1 cellular context compared by ENCODE assay signal in the genomic region with DNA sequence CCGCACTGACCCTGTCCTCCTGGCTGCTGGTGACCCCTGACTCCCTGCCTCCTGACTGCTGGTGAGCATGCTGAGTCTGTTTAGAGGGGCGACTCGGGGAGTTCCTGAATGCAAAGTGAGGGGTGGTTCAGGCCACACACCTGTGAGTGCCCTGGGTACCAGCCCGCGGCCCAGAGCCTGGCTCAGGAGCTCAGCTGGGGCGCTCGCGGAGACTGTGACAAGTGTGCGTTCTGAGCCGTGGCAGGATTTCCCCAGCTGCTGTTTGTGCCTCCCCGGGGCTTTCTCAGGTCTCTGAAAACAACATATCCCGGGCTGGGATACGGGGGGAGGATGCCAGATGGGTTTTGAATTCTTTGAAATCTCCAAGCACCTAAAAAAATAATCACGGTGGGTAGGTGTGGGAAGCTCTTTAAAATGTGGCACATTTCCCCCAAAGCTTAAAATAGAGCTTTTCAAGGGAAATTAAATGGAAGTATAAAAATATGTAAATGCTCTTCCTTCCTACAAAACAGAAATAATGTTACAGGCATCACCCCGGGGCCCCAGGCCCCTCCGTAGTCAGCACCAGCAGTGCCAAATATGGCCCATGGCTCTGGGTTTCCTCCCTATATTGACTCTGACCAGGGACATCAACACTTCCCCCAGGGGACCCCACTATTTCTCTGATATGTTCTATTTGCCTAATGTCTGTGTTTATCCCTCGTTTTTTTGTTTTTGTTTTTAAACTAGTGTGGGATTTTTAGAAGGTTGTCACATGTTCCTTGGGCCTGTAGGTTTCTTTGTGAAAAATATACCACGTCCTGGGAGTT.
TF ChIP-seq lines count a peak whose summit lies in the region.

No MANE protein-coding gene starts in this region.

TF ChIP-seq in GM12878, 131 proteins besides CTCF, POLR2A, EP300 and RAD21 (continued from another document and continues in another):
- TF ChIP-seq E4F1 (IDR thresholded peaks at IDR 0.05; ENCODE audit: borderline replicate concordance, partially characterized antibody), result no peak
- TF ChIP-seq SMARCA5 (IDR thresholded peaks at IDR 0.05), result no peak
- no peak; the same call in 1 of the 2 replicates for TF ChIP-seq TCF12 (IDR thresholded peaks at IDR 0.05; ENCODE audit: low read depth, low read length)
- TF ChIP-seq RELB (IDR thresholded peaks at IDR 0.05; ENCODE audit: low read depth), result peak; percentile 85
- TF ChIP-seq, protein P1, sequence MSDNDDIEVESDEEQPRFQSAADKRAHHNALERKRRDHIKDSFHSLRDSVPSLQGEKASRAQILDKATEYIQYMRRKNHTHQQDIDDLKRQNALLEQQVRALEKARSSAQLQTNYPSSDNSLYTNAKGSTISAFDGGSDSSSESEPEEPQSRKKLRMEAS (IDR thresholded peaks at IDR 0.05; ENCODE audit: low read depth, low read length), result no peak
- no peak for TF ChIP-seq HDAC6 (IDR thresholded peaks at IDR 0.05; ENCODE audit: unreplicated experiment)
- no peak for TF ChIP-seq JUNB (IDR thresholded peaks at IDR 0.05)
- no peak for TF ChIP-seq POU2F2 (IDR thresholded peaks at IDR 0.05; ENCODE audit: borderline replicate concordance, low read depth, low read length)
- 0 out of 2 replicates have a peak, but pooled peaks have one; percentile 12 for TF ChIP-seq MTA2 (IDR thresholded peaks at IDR 0.05; ENCODE audit: low read depth)
- peak; percentile 71; the same call in 1 of the 2 replicates for TF ChIP-seq FOXK2 (IDR thresholded peaks at IDR 0.05)
- no peak for TF ChIP-seq MLLT1 (IDR thresholded peaks at IDR 0.05)
- TF ChIP-seq ASH2L (IDR thresholded peaks at IDR 0.05; ENCODE audit: borderline replicate concordance, low read depth), result no peak
- TF ChIP-seq NR2C1 (IDR thresholded peaks at IDR 0.05), result no peak
- no peak for TF ChIP-seq RB1 (IDR thresholded peaks at IDR 0.05; ENCODE audit: borderline replicate concordance)
- peak; percentile 72 to 96 for TF ChIP-seq SRF (IDR thresholded peaks at IDR 0.05; ENCODE audit: low read depth in 2 of 2, low read length in 2 of 2)
- 0 out of 2 replicates have a peak, but pooled peaks have one; percentile 46 for TF ChIP-seq IKZF1 (conservative IDR thresholded peaks at IDR 0.05)
- TF ChIP-seq SREBF1 (IDR thresholded peaks at IDR 0.05; ENCODE audit: low read length), result no peak
- no peak for TF ChIP-seq ATF3 (IDR thresholded peaks at IDR 0.05; ENCODE audit: borderline replicate concordance, extremely low read depth, low read depth, low read length)
- TF ChIP-seq WRNIP1 (IDR thresholded peaks at IDR 0.05; ENCODE audit: borderline replicate concordance, low read depth, low read length), result no peak
- no peak for TF ChIP-seq CBX5 (IDR thresholded peaks at IDR 0.05; ENCODE audit: low read depth)
- TF ChIP-seq RCOR1 (conservative IDR thresholded peaks at IDR 0.05; ENCODE audit: low read depth, low read length), result no peak
- TF ChIP-seq LARP7 (IDR thresholded peaks at IDR 0.05), result no peak
- TF ChIP-seq NR2C2 (IDR thresholded peaks at IDR 0.05; ENCODE audit: borderline replicate concordance, control insufficient read depth, insufficient read length, low read depth), result no peak
- TF ChIP-seq EED (IDR thresholded peaks at IDR 0.05; ENCODE audit: low read depth), result peak; percentile 63; the same call in 1 of the 2 replicates
- TF ChIP-seq BRCA1 (IDR thresholded peaks at IDR 0.05; ENCODE audit: low read depth, low read length), result no peak
- TF ChIP-seq BHLHE40 (IDR thresholded peaks at IDR 0.05; ENCODE audit: borderline replicate concordance in 1 of 2, low read depth in 2 of 2, low read length in 1 of 2), result peak in 1 of 2 experiments; percentile 44; a peak in 1 of 4 replicates
- no peak for TF ChIP-seq YBX1 (IDR thresholded peaks at IDR 0.05)
- TF ChIP-seq, protein P2, sequence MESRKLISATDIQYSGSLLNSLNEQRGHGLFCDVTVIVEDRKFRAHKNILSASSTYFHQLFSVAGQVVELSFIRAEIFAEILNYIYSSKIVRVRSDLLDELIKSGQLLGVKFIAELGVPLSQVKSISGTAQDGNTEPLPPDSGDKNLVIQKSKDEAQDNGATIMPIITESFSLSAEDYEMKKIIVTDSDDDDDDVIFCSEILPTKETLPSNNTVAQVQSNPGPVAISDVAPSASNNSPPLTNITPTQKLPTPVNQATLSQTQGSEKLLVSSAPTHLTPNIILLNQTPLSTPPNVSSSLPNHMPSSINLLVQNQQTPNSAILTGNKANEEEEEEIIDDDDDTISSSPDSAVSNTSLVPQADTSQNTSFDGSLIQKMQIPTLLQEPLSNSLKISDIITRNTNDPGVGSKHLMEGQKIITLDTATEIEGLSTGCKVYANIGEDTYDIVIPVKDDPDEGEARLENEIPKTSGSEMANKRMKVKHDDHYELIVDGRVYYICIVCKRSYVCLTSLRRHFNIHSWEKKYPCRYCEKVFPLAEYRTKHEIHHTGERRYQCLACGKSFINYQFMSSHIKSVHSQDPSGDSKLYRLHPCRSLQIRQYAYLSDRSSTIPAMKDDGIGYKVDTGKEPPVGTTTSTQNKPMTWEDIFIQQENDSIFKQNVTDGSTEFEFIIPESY (IDR thresholded peaks at IDR 0.05), result no peak
- TF ChIP-seq SMAD5 (IDR thresholded peaks at IDR 0.05; ENCODE audit: low read depth), result no peak
- TF ChIP-seq, protein P3, sequence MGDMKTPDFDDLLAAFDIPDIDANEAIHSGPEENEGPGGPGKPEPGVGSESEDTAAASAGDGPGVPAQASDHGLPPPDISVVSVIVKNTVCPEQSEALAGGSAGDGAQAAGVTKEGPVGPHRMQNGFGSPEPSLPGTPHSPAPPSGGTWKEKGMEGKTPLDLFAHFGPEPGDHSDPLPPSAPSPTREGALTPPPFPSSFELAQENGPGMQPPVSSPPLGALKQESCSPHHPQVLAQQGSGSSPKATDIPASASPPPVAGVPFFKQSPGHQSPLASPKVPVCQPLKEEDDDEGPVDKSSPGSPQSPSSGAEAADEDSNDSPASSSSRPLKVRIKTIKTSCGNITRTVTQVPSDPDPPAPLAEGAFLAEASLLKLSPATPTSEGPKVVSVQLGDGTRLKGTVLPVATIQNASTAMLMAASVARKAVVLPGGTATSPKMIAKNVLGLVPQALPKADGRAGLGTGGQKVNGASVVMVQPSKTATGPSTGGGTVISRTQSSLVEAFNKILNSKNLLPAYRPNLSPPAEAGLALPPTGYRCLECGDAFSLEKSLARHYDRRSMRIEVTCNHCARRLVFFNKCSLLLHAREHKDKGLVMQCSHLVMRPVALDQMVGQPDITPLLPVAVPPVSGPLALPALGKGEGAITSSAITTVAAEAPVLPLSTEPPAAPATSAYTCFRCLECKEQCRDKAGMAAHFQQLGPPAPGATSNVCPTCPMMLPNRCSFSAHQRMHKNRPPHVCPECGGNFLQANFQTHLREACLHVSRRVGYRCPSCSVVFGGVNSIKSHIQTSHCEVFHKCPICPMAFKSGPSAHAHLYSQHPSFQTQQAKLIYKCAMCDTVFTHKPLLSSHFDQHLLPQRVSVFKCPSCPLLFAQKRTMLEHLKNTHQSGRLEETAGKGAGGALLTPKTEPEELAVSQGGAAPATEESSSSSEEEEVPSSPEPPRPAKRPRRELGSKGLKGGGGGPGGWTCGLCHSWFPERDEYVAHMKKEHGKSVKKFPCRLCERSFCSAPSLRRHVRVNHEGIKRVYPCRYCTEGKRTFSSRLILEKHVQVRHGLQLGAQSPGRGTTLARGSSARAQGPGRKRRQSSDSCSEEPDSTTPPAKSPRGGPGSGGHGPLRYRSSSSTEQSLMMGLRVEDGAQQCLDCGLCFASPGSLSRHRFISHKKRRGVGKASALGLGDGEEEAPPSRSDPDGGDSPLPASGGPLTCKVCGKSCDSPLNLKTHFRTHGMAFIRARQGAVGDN (IDR thresholded peaks at IDR 0.05), result peak; percentile 58; the same call in 1 of the 2 replicates
- TF ChIP-seq EZH2 (IDR thresholded peaks at IDR 0.05; ENCODE audit: borderline replicate concordance, control insufficient read depth, low read depth, low read length), result no peak
- no peak for TF ChIP-seq CHD2 (IDR thresholded peaks at IDR 0.05; ENCODE audit: borderline replicate concordance, low read depth, low read length)
- no peak for TF ChIP-seq ZNF274 (IDR thresholded peaks at IDR 0.05; ENCODE audit: insufficient read depth, insufficient read length)
- TF ChIP-seq ZNF217 (IDR thresholded peaks at IDR 0.05), result no peak
- TF ChIP-seq, protein P4, sequence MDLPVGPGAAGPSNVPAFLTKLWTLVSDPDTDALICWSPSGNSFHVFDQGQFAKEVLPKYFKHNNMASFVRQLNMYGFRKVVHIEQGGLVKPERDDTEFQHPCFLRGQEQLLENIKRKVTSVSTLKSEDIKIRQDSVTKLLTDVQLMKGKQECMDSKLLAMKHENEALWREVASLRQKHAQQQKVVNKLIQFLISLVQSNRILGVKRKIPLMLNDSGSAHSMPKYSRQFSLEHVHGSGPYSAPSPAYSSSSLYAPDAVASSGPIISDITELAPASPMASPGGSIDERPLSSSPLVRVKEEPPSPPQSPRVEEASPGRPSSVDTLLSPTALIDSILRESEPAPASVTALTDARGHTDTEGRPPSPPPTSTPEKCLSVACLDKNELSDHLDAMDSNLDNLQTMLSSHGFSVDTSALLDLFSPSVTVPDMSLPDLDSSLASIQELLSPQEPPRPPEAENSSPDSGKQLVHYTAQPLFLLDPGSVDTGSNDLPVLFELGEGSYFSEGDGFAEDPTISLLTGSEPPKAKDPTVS (IDR thresholded peaks at IDR 0.05; ENCODE audit: low read depth, low read length), result no peak
- TF ChIP-seq BACH1 (IDR thresholded peaks at IDR 0.05; ENCODE audit: borderline replicate concordance), result no peak
- no peak for TF ChIP-seq SIX5 (IDR thresholded peaks at IDR 0.05; ENCODE audit: low read depth, low read length, severe bottlenecking)
- TF ChIP-seq NBN (IDR thresholded peaks at IDR 0.05), result no peak
- TF ChIP-seq IRF4 (IDR thresholded peaks at IDR 0.05; ENCODE audit: low read depth, low read length), result no peak
- peak; percentile 86 for TF ChIP-seq MEF2B (IDR thresholded peaks at IDR 0.05; ENCODE audit: partially characterized antibody, poor library complexity, severe bottlenecking)
- no peak; the same call in 1 of the 2 replicates for TF ChIP-seq RUNX3 (IDR thresholded peaks at IDR 0.05; ENCODE audit: low read length)
- TF ChIP-seq, protein P5, sequence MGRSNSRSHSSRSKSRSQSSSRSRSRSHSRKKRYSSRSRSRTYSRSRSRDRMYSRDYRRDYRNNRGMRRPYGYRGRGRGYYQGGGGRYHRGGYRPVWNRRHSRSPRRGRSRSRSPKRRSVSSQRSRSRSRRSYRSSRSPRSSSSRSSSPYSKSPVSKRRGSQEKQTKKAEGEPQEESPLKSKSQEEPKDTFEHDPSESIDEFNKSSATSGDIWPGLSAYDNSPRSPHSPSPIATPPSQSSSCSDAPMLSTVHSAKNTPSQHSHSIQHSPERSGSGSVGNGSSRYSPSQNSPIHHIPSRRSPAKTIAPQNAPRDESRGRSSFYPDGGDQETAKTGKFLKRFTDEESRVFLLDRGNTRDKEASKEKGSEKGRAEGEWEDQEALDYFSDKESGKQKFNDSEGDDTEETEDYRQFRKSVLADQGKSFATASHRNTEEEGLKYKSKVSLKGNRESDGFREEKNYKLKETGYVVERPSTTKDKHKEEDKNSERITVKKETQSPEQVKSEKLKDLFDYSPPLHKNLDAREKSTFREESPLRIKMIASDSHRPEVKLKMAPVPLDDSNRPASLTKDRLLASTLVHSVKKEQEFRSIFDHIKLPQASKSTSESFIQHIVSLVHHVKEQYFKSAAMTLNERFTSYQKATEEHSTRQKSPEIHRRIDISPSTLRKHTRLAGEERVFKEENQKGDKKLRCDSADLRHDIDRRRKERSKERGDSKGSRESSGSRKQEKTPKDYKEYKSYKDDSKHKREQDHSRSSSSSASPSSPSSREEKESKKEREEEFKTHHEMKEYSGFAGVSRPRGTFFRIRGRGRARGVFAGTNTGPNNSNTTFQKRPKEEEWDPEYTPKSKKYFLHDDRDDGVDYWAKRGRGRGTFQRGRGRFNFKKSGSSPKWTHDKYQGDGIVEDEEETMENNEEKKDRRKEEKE (IDR thresholded peaks at IDR 0.05), result 0 out of 2 replicates have a peak, but pooled peaks have one; percentile 14
- TF ChIP-seq TAF1 (IDR thresholded peaks at IDR 0.05; ENCODE audit: borderline replicate concordance, low read depth, low read length), result no peak
